In genomic region chr15:36484038-36484778, GRCh38 we compare ENCODE assay signal across 34 cellular contexts.
DNase-seq lines count a peak whose midpoint lies in the region; ATAC-seq and TF ChIP-seq lines count a peak whose summit lies in the region.
"Had no signal": no experiment of that assay in that cellular context is flagged by ENCODE, and none has a peak within 500 bp of the region (broad histone marks: within the 10 kb centered on the region; RNA-seq: fewer than 3 reads in every experiment).

No MANE protein-coding gene starts in this region.

- TF ChIP-seq RAD21 in IMR-90 (IDR thresholded peaks at IDR 0.05; ENCODE audit: low read length): no peak

- POLR2A ChIA-PET in IMR-90 (lab: Charles Lee; ENCODE audit: unreplicated experiment): no interaction called here

- BruUV-seq in IMR-90 (replicated peaks; lab: Mats Ljungman, UMichigan): no TSS peak

- peak overlapping the region in 1 of 2 experiments; percentile 9; a peak in 1 of 4 replicates for H4K8ac ChIP-seq in IMR-90 (ENCODE audit: low read depth in 2 of 2, low read length in 2 of 2)

- H3K79me1 ChIP-seq in IMR-90 (ENCODE audit: low read depth in 1 of 2, low read length in 2 of 2): no peaks in the 10 kb centered on the region

- no peak overlapping the region; the same call in 1 of the 2 replicates for H3K27ac ChIP-seq in IMR-90 (ENCODE audit: insufficient read depth, low read length)
- H3K27ac ChIP-seq in brain microvascular endothelial cell: no peak overlapping the region
- no peak overlapping the region for H3K27ac ChIP-seq in foreskin keratinocyte
- H3K27ac ChIP-seq: A549, cardiac muscle cell, gastroesophageal sphincter, HL-60, left lung, neural progenitor cell, pancreas, suprapubic skin, upper lobe of right lung, WERI-Rb-1 had no signal

- H4K5ac ChIP-seq in IMR-90 (ENCODE audit: low read depth, low read length): no peak overlapping the region; the same call in 1 of the 2 replicates

- H3K4me2 ChIP-seq in IMR-90 (ENCODE audit: low read depth, low read length): no peak overlapping the region
- H3K4me2 ChIP-seq: A549, neural progenitor cell, smooth muscle cell had no signal

- no peaks in the 10 kb centered on the region for H3K9me3 ChIP-seq in IMR-90 (ENCODE audit: control insufficient read depth, insufficient read depth, low read length)
- H3K9me3 ChIP-seq: A549, gastroesophageal sphincter, left lung, pancreas, suprapubic skin, upper lobe of right lung had no signal

- H2AK9ac ChIP-seq in IMR-90 (replicated peaks; ENCODE audit: low read depth, low read length, poor library complexity): no peak overlapping the region

- CTCF ChIA-PET in IMR-90 (lab: Yijun Ruan, JAX): interaction anchor here (0.6 to 0.7 kb wide), 4 partner anchors 28 to 737 kb away, joined by 3 to 4 read pairs (median 3); no protein-coding TSS in a partner anchor

- H3K4ac ChIP-seq in IMR-90 (ENCODE audit: low read depth, low read length): peak overlapping the region; percentile 35; the same call in 1 of the 2 replicates

- dilution Hi-C loops in IMR-90 (cut with HindIII; ENCODE audit: low sequenced_read_pairs, unreplicated experiment): no loop called here

- 0 out of 2 replicates have a peak overlapping the region, but pooled peaks have one; percentile 1 for H3K14ac ChIP-seq in IMR-90 (replicated peaks; ENCODE audit: low read depth, low read length)

- H2BK120ac ChIP-seq in IMR-90 (ENCODE audit: low read depth, low read length): peak overlapping the region; percentile 25; the same call in 1 of the 2 replicates

- no peak overlapping the region for H3K4me3 ChIP-seq in IMR-90 (ENCODE audit: insufficient read depth, low read depth, low read length)
- H3K4me3 ChIP-seq in brain microvascular endothelial cell (ENCODE audit: low read depth, low read length): no peak overlapping the region
- H3K4me3 ChIP-seq: A549, cardiac muscle cell, gastroesophageal sphincter, left lung, neural progenitor cell, pancreas, smooth muscle cell, suprapubic skin, upper lobe of right lung had no signal

- peak overlapping the region; percentile 46; the same call in 1 of the 2 replicates for H3K18ac ChIP-seq in IMR-90 (ENCODE audit: low read depth, low read length)

- WGBS in IMR-90 (ENCODE audit: extremely low coverage in 2 of 2, insufficient read length in 1 of 2), 2 experiments: no CpG with 5 or more reads among the region's 2 CpGs

- H3K23ac ChIP-seq in IMR-90 (ENCODE audit: low read depth, low read length): peak overlapping the region; percentile 7; the same call in 1 of the 2 replicates

- H3K9ac ChIP-seq in IMR-90 (ENCODE audit: low read depth, low read length): no peak overlapping the region
- H3K9ac ChIP-seq: neural progenitor cell had no signal

- no peak for TF ChIP-seq CTCF in IMR-90 (conservative IDR thresholded peaks at IDR 0.05; ENCODE audit: low read depth, low read length)
- TF ChIP-seq CTCF in brain microvascular endothelial cell (IDR thresholded peaks at IDR 0.05; ENCODE audit: low read depth, low read length, missing control alignments): no peak
- TF ChIP-seq CTCF in foreskin keratinocyte (conservative IDR thresholded peaks at IDR 0.05): no peak

- no peaks in the 10 kb centered on the region for H3K27me3 ChIP-seq in IMR-90 (ENCODE audit: control insufficient read depth, insufficient read depth, low read length)
- H3K27me3 ChIP-seq in brain microvascular endothelial cell (replicated peaks): no peaks in the 10 kb centered on the region
- H3K27me3 ChIP-seq in foreskin keratinocyte: no peaks in the 10 kb centered on the region
- H3K27me3 ChIP-seq: cardiac muscle cell, gastroesophageal sphincter, left lung, neural progenitor cell, pancreas, suprapubic skin, upper lobe of right lung had no signal

- H3K56ac ChIP-seq in IMR-90 (ENCODE audit: extremely low read depth, insufficient read depth, low read length): no peak overlapping the region

- H3K9me1 ChIP-seq in IMR-90 (ENCODE audit: insufficient read depth, low read length): no peaks in the 10 kb centered on the region

- H3K4me1 ChIP-seq in IMR-90 (ENCODE audit: control insufficient read depth, insufficient read depth, low read length) (peaks cover 5% of the 10 kb centered on the region; the same call in 1 of the 2 replicates), foreskin keratinocyte (peaks cover 3% of the 10 kb centered on the region)
- H3K4me1 ChIP-seq: gastroesophageal sphincter, left lung, neural progenitor cell, pancreas, suprapubic skin, upper lobe of right lung had no signal

- peak overlapping the region; percentile 23; the same call in 1 of the 2 replicates for H2AK5ac ChIP-seq in IMR-90 (ENCODE audit: low read depth, low read length)

- H3K36me3 ChIP-seq in IMR-90 (ENCODE audit: control insufficient read depth, insufficient read depth, low read length): no peaks in the 10 kb centered on the region
- H3K36me3 ChIP-seq in brain microvascular endothelial cell (replicated peaks): no peaks in the 10 kb centered on the region
- H3K36me3 ChIP-seq: cardiac muscle cell, gastroesophageal sphincter, left lung, neural progenitor cell, pancreas, suprapubic skin, upper lobe of right lung, WERI-Rb-1 had no signal

- TF ChIP-seq POLR2A in IMR-90 (IDR thresholded peaks at IDR 0.05; ENCODE audit: low read depth, low read length): no peak

- ATAC-seq in IMR-90 (ENCODE audit: low read depth): peak; percentile 79
- peak; percentile 55 for ATAC-seq in foreskin keratinocyte
- ATAC-seq in GM18861 (IDR thresholded peaks at IDR 0.05; ENCODE audit: unreplicated experiment): no peak
- no peak for ATAC-seq in activated CD4-positive, CD25-positive, alpha-beta regulatory T cell treated with anti-CD3 and anti-CD28 coated beads, Interleukin-2, amount 50 U/mL, for 24 hours
- no peak for ATAC-seq in HG03469 (IDR thresholded peaks at IDR 0.05; ENCODE audit: unreplicated experiment)
- ATAC-seq: A549, gastroesophageal sphincter, left lung, pancreas, upper lobe of right lung had no signal

- DNase-seq in EH (ENCODE audit: low read depth): peak; percentile 43
- peak; percentile 87 for DNase-seq in IMR-90
- peak; percentile 25 for DNase-seq in brain microvascular endothelial cell
- DNase-seq in foreskin keratinocyte: peak in 1 of 2 donors; percentile 60
- DNase-seq in DMS114 treated with DMSO at 0.1 percent for 48 hours (lab: John Stamatoyannopoulos, UW; ENCODE audit: unreplicated experiment): no peak
- DNase-seq: activated CD4-positive, alpha-beta T cell treated with anti-CD3 and anti-CD28 coated beads for 48 hours; amygdala; cortex of kidney; DMS79; effector memory CD4-positive, alpha-beta T cell; H7; hippocampal formation; Karpas-422; left lung; mesendoderm; NCI-H1436; NCI-H2081 treated with DMSO at 0.1 percent for 48 hours; NCI-H2227 treated with DMSO at 0.1 percent for 48 hours; NCI-H526; pancreas; SHP77; stimulated activated naive CD4-positive, alpha-beta T cell treated with Interleukin-2 at 50 U/mL for 16 hours; upper lobe of right lung; WERI-Rb-1 had no signal

- H4K91ac ChIP-seq in IMR-90 (ENCODE audit: insufficient read depth, low read depth, low read length): peak overlapping the region; percentile 21; the same call in 1 of the 2 replicates

- H4K20me1 ChIP-seq in IMR-90 (ENCODE audit: insufficient read depth, low read length): no peaks in the 10 kb centered on the region

- H2AFZ ChIP-seq in IMR-90 (replicated peaks; ENCODE audit: low read length, poor library complexity): no peak overlapping the region
- H2AFZ ChIP-seq: neural progenitor cell had no signal

- intact Hi-C loops in IMR-90 (cut with micrococcal nuclease): no loop called here

- H2BK20ac ChIP-seq in IMR-90 (ENCODE audit: low read depth, low read length): peak overlapping the region; percentile 46; the same call in 1 of the 2 replicates

- peak overlapping the region; percentile 95 for H2BK5ac ChIP-seq in IMR-90 (ENCODE audit: low read depth, low read length, poor library complexity, severe bottlenecking)

- H2BK15ac ChIP-seq in IMR-90 (ENCODE audit: low read depth, low read length): peak overlapping the region; percentile 50; the same call in 1 of the 3 replicates

- in situ Hi-C loops in IMR-90 (cut with MboI; ENCODE audit: low sequenced_read_pairs): loop anchor here (25.0 kb wide), 1 partner anchor 947 kb away; the partner anchor contains the start of gene DPH6
- in situ Hi-C loops in brain microvascular endothelial cell (cut with HindIII; ENCODE audit: low pct_ligation_motif_present, low sequenced_read_pairs): no loop called here

TF ChIP-seq in IMR-90, 13 proteins besides CTCF, POLR2A, EP300 and RAD21:
- TF ChIP-seq RFX5 (IDR thresholded peaks at IDR 0.05; ENCODE audit: low read depth, low read length) (no peak), FOS (IDR thresholded peaks at IDR 0.05; ENCODE audit: low read depth, low read length) (peak; percentile 60), CHD1 (IDR thresholded peaks at IDR 0.05; ENCODE audit: low read depth, low read length) (no peak), CEBPB (IDR thresholded peaks at IDR 0.05; ENCODE audit: low read depth, low read length) (no peak), MAFK (IDR thresholded peaks at IDR 0.05; ENCODE audit: low read depth, low read length) (no peak), MXI1 (IDR thresholded peaks at IDR 0.05; ENCODE audit: borderline replicate concordance, low read depth, low read length) (no peak), RCOR1 (IDR thresholded peaks at IDR 0.05; ENCODE audit: insufficient replicate concordance, low read length) (no peak)
- TF ChIP-seq, protein P1, sequence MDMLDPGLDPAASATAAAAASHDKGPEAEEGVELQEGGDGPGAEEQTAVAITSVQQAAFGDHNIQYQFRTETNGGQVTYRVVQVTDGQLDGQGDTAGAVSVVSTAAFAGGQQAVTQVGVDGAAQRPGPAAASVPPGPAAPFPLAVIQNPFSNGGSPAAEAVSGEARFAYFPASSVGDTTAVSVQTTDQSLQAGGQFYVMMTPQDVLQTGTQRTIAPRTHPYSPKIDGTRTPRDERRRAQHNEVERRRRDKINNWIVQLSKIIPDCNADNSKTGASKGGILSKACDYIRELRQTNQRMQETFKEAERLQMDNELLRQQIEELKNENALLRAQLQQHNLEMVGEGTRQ (IDR thresholded peaks at IDR 0.05; ENCODE audit: low read depth, low read length): no peak

Comparison
In these comparisons a context has a peak if more than half of its experiments do, and no peak if none do; other contexts are left out.
1. ATAC-seq: peak in IMR-90 (single experiment) and foreskin keratinocyte (single experiment); none in GM18861 (single experiment), activated CD4-positive, CD25-positive, alpha-beta regulatory T cell treated with anti-CD3 and anti-CD28 coated beads, Interleukin-2, amount 50 U/mL, for 24 hours (0 of 2) and HG03469 (single experiment).